In the genomic region with DNA sequence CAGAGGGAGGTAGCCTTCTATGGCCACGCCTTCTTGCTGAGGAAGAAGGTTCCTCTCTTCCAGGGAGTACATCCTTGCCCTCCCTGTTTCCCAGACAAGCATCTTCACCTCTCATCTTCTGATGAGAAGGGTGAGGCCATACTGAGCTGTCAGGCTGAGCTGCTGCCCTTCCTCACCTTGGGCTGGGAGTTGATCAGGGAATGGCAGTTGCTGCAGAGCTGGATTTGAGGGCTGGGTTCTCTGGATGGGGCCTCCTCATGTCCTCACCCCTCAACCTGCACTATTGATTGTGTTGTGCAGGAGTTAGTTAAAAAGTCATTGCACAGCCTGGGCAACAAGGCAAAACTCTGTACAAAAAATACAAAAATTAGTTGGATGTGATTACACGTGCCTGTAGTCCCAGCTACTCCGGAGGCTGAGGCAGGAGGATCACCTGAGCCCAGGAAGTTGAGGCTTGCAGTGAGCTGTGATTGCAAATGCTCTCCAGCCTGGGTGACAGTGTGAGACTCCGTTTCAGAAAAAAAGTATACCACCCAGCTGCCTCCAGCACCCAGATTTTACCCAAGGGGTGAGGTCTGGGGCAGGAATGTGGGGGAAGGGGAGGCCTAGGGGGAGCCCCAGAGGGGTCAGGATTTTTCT, we compare ENCODE assay signal across 18 cellular contexts. TPM values are rescaled to one million over a fixed set of nuclear protein-coding genes. Genes with fewer than 3 reads are reported as not detected.
DNase-seq lines count a peak whose midpoint lies in the region; ATAC-seq and TF ChIP-seq lines count a peak whose summit lies in the region.
"Had no signal": no experiment of that assay in that cellular context is flagged by ENCODE, and none has a peak within 500 bp of the region (broad histone marks: within the 10 kb centered on the region; RNA-seq: fewer than 3 reads in every experiment).

No MANE protein-coding gene starts in this region.

- H3K27ac Mint-ChIP-seq in mesothelial cell of epicardium = peak overlapping the region; percentile 79
- H3K27ac Mint-ChIP-seq: activated naive CD8-positive, alpha-beta T cell treated with anti-CD3 and anti-CD28 coated beads, Interleukin-2, amount 50 U/mL, for 24 hours; stimulated activated effector memory CD8-positive, alpha-beta T cell treated with anti-CD3 and anti-CD28 coated beads, Interleukin-12 subunit alpha, Interleukin-12 subunit beta, amount 100 ng/mL, for 72 hours had no signal

- H3K27me3 ChIP-seq in cardiac muscle cell (no peaks in the 10 kb centered on the region), upper lobe of right lung (no peaks in the 10 kb centered on the region)

- TF ChIP-seq CTCF in cardiac muscle cell (IDR thresholded peaks at IDR 0.05; ENCODE audit: low read depth, low read length) (no peak), epithelial cell of esophagus (IDR thresholded peaks at IDR 0.05; ENCODE audit: insufficient read depth, low read depth, low read length, missing control alignments) (no peak), mesothelial cell of epicardium (IDR thresholded peaks at IDR 0.05; ENCODE audit: unreplicated experiment) (no peak), upper lobe of right lung (IDR thresholded peaks at IDR 0.05) (no peak)

- H3K4me3 ChIP-seq in cardiac muscle cell (peak overlapping the region; percentile 66), epithelial cell of esophagus (ENCODE audit: low read length) (peak overlapping the region; percentile 72), upper lobe of right lung (peak overlapping the region; percentile 71)

- H3K4me1 ChIP-seq in cardiac muscle cell (ENCODE audit: low read depth) (peaks cover 55% of the 10 kb centered on the region), upper lobe of right lung (peaks cover 44% of the 10 kb centered on the region)

- no peak for DNase-seq in cardiac muscle cell (ENCODE audit: low read depth in 1 of 2, low spot score in 1 of 2)
- DNase-seq in left ventricle myocardium superior = no peak
- DNase-seq in epithelial cell of esophagus (ENCODE audit: low read depth) = peak; percentile 28
- DNase-seq in mesothelial cell of epicardium (ENCODE audit: low spot score in 2 of 2, unreplicated experiment in 2 of 2) = no peak
- DNase-seq in upper lobe of right lung = no peak
- no peak for DNase-seq in dedifferentiated amniotic fluid mesenchymal stem cell (ENCODE audit: extremely low spot score)
- DNase-seq in DMS153 treated with DMSO at 0.1 percent for 48 hours (lab: John Stamatoyannopoulos, UW; ENCODE audit: unreplicated experiment) = no peak
- DNase-seq: 8988T; activated naive CD8-positive, alpha-beta T cell treated with anti-CD3 and anti-CD28 coated beads, Interleukin-2, amount 50 U/mL, for 24 hours; effector CD4-positive, alpha-beta T cell; HCEC 1CT; hippocampal formation; MM.1S; NCI-H524 treated with DMSO at 0.1 percent for 48 hours; SHP77 treated with DMSO at 0.1 percent for 48 hours had no signal

- peak overlapping the region; percentile 97 for H3K4me3 Mint-ChIP-seq in mesothelial cell of epicardium
- H3K4me3 Mint-ChIP-seq: activated naive CD8-positive, alpha-beta T cell treated with anti-CD3 and anti-CD28 coated beads, Interleukin-2, amount 50 U/mL, for 24 hours; naive thymus-derived CD8-positive, alpha-beta T cell; stimulated activated effector memory CD8-positive, alpha-beta T cell treated with anti-CD3 and anti-CD28 coated beads, Interleukin-12 subunit alpha, Interleukin-12 subunit beta, amount 100 ng/mL, for 72 hours had no signal

- H3K9me3 Mint-ChIP-seq in mesothelial cell of epicardium = no peaks in the 10 kb centered on the region
- H3K9me3 Mint-ChIP-seq: activated naive CD8-positive, alpha-beta T cell treated with anti-CD3 and anti-CD28 coated beads, Interleukin-2, amount 50 U/mL, for 24 hours; naive thymus-derived CD8-positive, alpha-beta T cell; stimulated activated effector memory CD8-positive, alpha-beta T cell treated with anti-CD3 and anti-CD28 coated beads, Interleukin-12 subunit alpha, Interleukin-12 subunit beta, amount 100 ng/mL, for 72 hours had no signal

- H3K27ac ChIP-seq in cardiac muscle cell (peak overlapping the region; percentile 93), upper lobe of right lung (no peak overlapping the region)

- intact Hi-C loops in left ventricle myocardium superior (cut with micrococcal nuclease) = no loop called here
- intact Hi-C loops in upper lobe of right lung (cut with DNase I) = no loop called here

- H3K9me3 ChIP-seq in cardiac muscle cell (ENCODE audit: low read depth) (no peaks in the 10 kb centered on the region), upper lobe of right lung (no peaks in the 10 kb centered on the region)

- peaks cover 2% of the 10 kb centered on the region for H3K36me3 Mint-ChIP-seq in mesothelial cell of epicardium
- H3K36me3 Mint-ChIP-seq: stimulated activated effector memory CD8-positive, alpha-beta T cell treated with anti-CD3 and anti-CD28 coated beads, Interleukin-12 subunit alpha, Interleukin-12 subunit beta, amount 100 ng/mL, for 72 hours had no signal

- H3K4me1 Mint-ChIP-seq in mesothelial cell of epicardium = peaks cover 56% of the 10 kb centered on the region

- H3K27me3 Mint-ChIP-seq in mesothelial cell of epicardium (ENCODE audit: low read depth) = no peaks in the 10 kb centered on the region

- H3K36me3 ChIP-seq in cardiac muscle cell = peaks cover 1% of the 10 kb centered on the region
- H3K36me3 ChIP-seq in upper lobe of right lung = no peaks in the 10 kb centered on the region

- no peak for ATAC-seq in left ventricle myocardium superior
- no peak for ATAC-seq in upper lobe of right lung
- ATAC-seq in HG03196 (IDR thresholded peaks at IDR 0.05; ENCODE audit: unreplicated experiment) = no peak
- ATAC-seq: activated naive CD8-positive, alpha-beta T cell treated with anti-CD3 and anti-CD28 coated beads, Interleukin-2, amount 50 U/mL, for 24 hours; naive thymus-derived CD8-positive, alpha-beta T cell; stimulated activated effector memory CD8-positive, alpha-beta T cell treated with anti-CD3 and anti-CD28 coated beads, Interleukin-12 subunit alpha, Interleukin-12 subunit beta, amount 100 ng/mL, for 72 hours had no signal

RNA-seq across cellular contexts. Expression of a gene that starts 2.0 kb away (rescaled TPM):
- total RNA-seq in cardiac muscle cell (293 and 310 TPM in 2 replicates), left ventricle myocardium superior (75.8 TPM), mesothelial cell of epicardium (141 to 146 TPM (median 142 TPM) in 3 replicates), upper lobe of right lung (97.5 TPM)
- polyA plus RNA-seq in cardiac muscle cell = 194 and 235 TPM in 2 replicates

RNA-seq across cellular contexts. Expression of a gene that starts 14.0 kb away (rescaled TPM):
- 22.5 and 34.2 TPM in 2 replicates for total RNA-seq in cardiac muscle cell
- 29.7 and 31.3 TPM in 2 replicates for polyA plus RNA-seq in cardiac muscle cell
- total RNA-seq in left ventricle myocardium superior = 7.3 TPM
- 36.8 to 39.1 TPM (median 37.1 TPM) in 3 replicates for total RNA-seq in mesothelial cell of epicardium
- total RNA-seq in upper lobe of right lung = 24.5 TPM

RNA-seq across cellular contexts. Expression of a gene that starts 28.4 kb away (rescaled TPM):
- total RNA-seq in cardiac muscle cell (31.6 and 64.3 TPM in 2 replicates), left ventricle myocardium superior (49.3 TPM), mesothelial cell of epicardium (35.3 to 35.9 TPM (median 35.3 TPM) in 3 replicates), upper lobe of right lung (48.5 TPM)
- 87.8 and 104 TPM in 2 replicates for polyA plus RNA-seq in cardiac muscle cell

RNA-seq across cellular contexts. Expression of a gene that starts 33.6 kb away (rescaled TPM):
- total RNA-seq in cardiac muscle cell = 21.0 and 27.2 TPM in 2 replicates
- 11.9 and 14.7 TPM in 2 replicates for polyA plus RNA-seq in cardiac muscle cell
- total RNA-seq in left ventricle myocardium superior = 5.8 TPM
- total RNA-seq in mesothelial cell of epicardium = 1.7 to 2.1 TPM (median 1.7 TPM) in 3 replicates
- 4.3 TPM for total RNA-seq in upper lobe of right lung

RNA-seq across cellular contexts. Expression of a gene that starts 35.8 kb away (rescaled TPM):
- total RNA-seq in cardiac muscle cell (1.9 and 6.6 TPM in 2 replicates), left ventricle myocardium superior (5.1 TPM), mesothelial cell of epicardium (44.6 to 53.3 TPM (median 46.4 TPM) in 3 replicates), upper lobe of right lung (25.0 TPM)
- polyA plus RNA-seq in cardiac muscle cell = 1.8 and 5.6 TPM in 2 replicates
- total RNA-seq: naive thymus-derived CD8-positive, alpha-beta T cell had no signal
- polyA plus RNA-seq: naive thymus-derived CD8-positive, alpha-beta T cell had no signal
